In genomic region chr3:185797108-185797881, GRCh38 we compare ENCODE assay signal across 19 cellular contexts. TPM values are rescaled to one million over a fixed set of nuclear protein-coding genes. Genes with fewer than 3 reads are reported as not detected.
DNase-seq lines count a peak whose midpoint lies in the region; ATAC-seq and TF ChIP-seq lines count a peak whose summit lies in the region.
"Had no signal": no experiment of that assay in that cellular context is flagged by ENCODE, and none has a peak within 500 bp of the region (broad histone marks: within the 10 kb centered on the region; RNA-seq: fewer than 3 reads in every experiment).

No MANE protein-coding gene starts in this region.

- H3K9me2 ChIP-seq in PC-3 (replicated peaks; ENCODE audit: low read length): no peaks in the 10 kb centered on the region

- peaks cover 6% of the 10 kb centered on the region for H3K9me3 Mint-ChIP-seq in nephron
- no peaks in the 10 kb centered on the region for H3K9me3 Mint-ChIP-seq in effector memory CD8-positive, alpha-beta T cell
- H3K9me3 Mint-ChIP-seq: activated naive CD8-positive, alpha-beta T cell treated with anti-CD3 and anti-CD28 coated beads, Interleukin-2, amount 10 ng/mL, durations not matched to agents 7 days and 5 days; activated T-cell treated with anti-CD3 and anti-CD28 coated beads, Interleukin-2, amount 50 U/mL, for 72 hours; immature natural killer cell; stimulated activated effector memory CD8-positive, alpha-beta T cell treated with anti-CD3 and anti-CD28 coated beads, Interleukin-12 subunit alpha, Interleukin-12 subunit beta, amount 100 ng/mL, for 72 hours had no signal

- CTCF ChIA-PET in PC-3 (lab: Charles Lee): interaction anchor here (0.6 kb wide), 1 partner anchor 62 kb away, joined by 3 read pairs; no protein-coding TSS in a partner anchor

- no peak for DNase-seq in PC-3
- DNase-seq in colonic mucosa: no peak
- DNase-seq in nucleus accumbens (lab: John Stamatoyannopoulos, UW): no peak
- DNase-seq in SHP77 (lab: John Stamatoyannopoulos, UW): no peak
- no peak for DNase-seq in effector memory CD8-positive, alpha-beta T cell
- DNase-seq: activated CD4-positive, alpha-beta memory T cell treated with anti-CD3 and anti-CD28 coated beads for 36 hours; activated naive CD8-positive, alpha-beta T cell treated with anti-CD3 and anti-CD28 coated beads, Interleukin-2, amount 10 ng/mL, durations not matched to agents 7 days and 5 days; activated T-cell treated with anti-CD3 and anti-CD28 coated beads, Interleukin-2, amount 50 U/mL, for 72 hours; central memory CD4-positive, alpha-beta T cell; GDM1; immature natural killer cell; Karpas-422; NCI-H1436 had no signal

- H3K4me3 ChIP-seq in ACC112 (ENCODE audit: low read depth, low read length) (no peak overlapping the region; the same call in 1 of the 2 replicates), PC-3 (ENCODE audit: low read length) (peak overlapping the region; percentile 23), colonic mucosa (no peak overlapping the region)
- H3K4me3 ChIP-seq: SK-N-MC had no signal

- POLR2A ChIA-PET in PC-3 (lab: Charles Lee; ENCODE audit: unreplicated experiment): interaction anchor here (0.6 to 1.0 kb wide), 8 partner anchors 10 to 449 kb away, joined by 3 to 11 read pairs (median 6); no protein-coding TSS in a partner anchor

- peak overlapping the region; percentile 66 for H3K27ac ChIP-seq in ACC112 (ENCODE audit: low read depth, low read length)
- H3K27ac ChIP-seq in PC-3 (ENCODE audit: low read length): peak overlapping the region; percentile 95
- H3K27ac ChIP-seq in colonic mucosa: peak overlapping the region; percentile 73
- H3K27ac ChIP-seq: SK-N-MC had no signal

- H3K4me1 ChIP-seq in ACC112 (ENCODE audit: control insufficient read depth, insufficient read depth, low read length, unreplicated experiment) (peaks cover 39% of the 10 kb centered on the region), PC-3 (ENCODE audit: insufficient read depth, low read length) (peaks cover 47% of the 10 kb centered on the region), colonic mucosa (peaks cover 10% of the 10 kb centered on the region)

- no peaks in the 10 kb centered on the region for H3K27me3 ChIP-seq in ACC112 (ENCODE audit: insufficient read depth, low read length)
- H3K27me3 ChIP-seq in PC-3 (ENCODE audit: low read length): no peaks in the 10 kb centered on the region
- H3K27me3 ChIP-seq in colonic mucosa: no peaks in the 10 kb centered on the region

- H3K36me3 ChIP-seq in ACC112 (ENCODE audit: insufficient read depth, low read length): no peaks in the 10 kb centered on the region
- no peaks in the 10 kb centered on the region for H3K36me3 ChIP-seq in PC-3 (ENCODE audit: low read depth, low read length)
- no peaks in the 10 kb centered on the region for H3K36me3 ChIP-seq in colonic mucosa

- H3F3A ChIP-seq in PC-3 (ENCODE audit: low read length, unreplicated experiment): peaks cover 11% of the 10 kb centered on the region

- H3K9ac ChIP-seq in PC-3 (ENCODE audit: low read length) (peak overlapping the region; percentile 72), colonic mucosa (ENCODE audit: low read depth in 2 of 2, low read length in 2 of 2) (peak overlapping the region in 1 of 2 donors; percentile 51)

- TSS peak; percentile 99 for BruUV-seq in PC-3 (replicated peaks; lab: Mats Ljungman, UMichigan)

- peak overlapping the region; percentile 65 for H3K4me2 ChIP-seq in PC-3 (ENCODE audit: low read length)

- peaks cover 20% of the 10 kb centered on the region for H3K4me1 Mint-ChIP-seq in nephron
- H3K4me1 Mint-ChIP-seq in effector memory CD8-positive, alpha-beta T cell (ENCODE audit: low read depth in 2 of 2): no peaks in the 10 kb centered on the region
- H3K4me1 Mint-ChIP-seq: stimulated activated effector memory CD8-positive, alpha-beta T cell treated with anti-CD3 and anti-CD28 coated beads, Interleukin-12 subunit alpha, Interleukin-12 subunit beta, amount 100 ng/mL, for 72 hours had no signal

- H3K9me3 ChIP-seq in PC-3 (ENCODE audit: low read length) (no peaks in the 10 kb centered on the region), colonic mucosa (no peaks in the 10 kb centered on the region)

- H3K27ac Mint-ChIP-seq in nephron: peak overlapping the region; percentile 30 to 57 (median 49)
- no peak overlapping the region for H3K27ac Mint-ChIP-seq in effector memory CD8-positive, alpha-beta T cell
- H3K27ac Mint-ChIP-seq: activated CD4-positive, alpha-beta memory T cell treated with anti-CD3 and anti-CD28 coated beads for 36 hours; activated naive CD8-positive, alpha-beta T cell treated with anti-CD3 and anti-CD28 coated beads, Interleukin-2, amount 10 ng/mL, durations not matched to agents 7 days and 5 days; activated T-cell treated with anti-CD3 and anti-CD28 coated beads, Interleukin-2, amount 50 U/mL, for 72 hours; immature natural killer cell; memory B cell; stimulated activated effector memory CD8-positive, alpha-beta T cell treated with anti-CD3 and anti-CD28 coated beads, Interleukin-12 subunit alpha, Interleukin-12 subunit beta, amount 100 ng/mL, for 72 hours had no signal

- H2AFZ ChIP-seq in ACC112 (ENCODE audit: low read length, unreplicated experiment) (no peak overlapping the region), PC-3 (ENCODE audit: low read length) (no peak overlapping the region)

- H3K79me2 ChIP-seq in ACC112 (ENCODE audit: control insufficient read depth, insufficient read depth, low read length, unreplicated experiment): peaks cover 88% of the 10 kb centered on the region
- H3K79me2 ChIP-seq in PC-3 (ENCODE audit: low read length): peaks cover 86% of the 10 kb centered on the region

- no peak for TF ChIP-seq CTCF in PC-3 (conservative IDR thresholded peaks at IDR 0.05; ENCODE audit: low read depth, low read length)
- TF ChIP-seq CTCF in colonic mucosa (IDR thresholded peaks at IDR 0.05): no peak
- TF ChIP-seq CTCF in nephron (IDR thresholded peaks at IDR 0.05; ENCODE audit: unreplicated experiment in 3 of 3): no peak

- H3K4me3 Mint-ChIP-seq in nephron: no peak overlapping the region
- H3K4me3 Mint-ChIP-seq in effector memory CD8-positive, alpha-beta T cell: no peak overlapping the region
- H3K4me3 Mint-ChIP-seq: activated CD4-positive, alpha-beta memory T cell treated with anti-CD3 and anti-CD28 coated beads for 36 hours; activated naive CD8-positive, alpha-beta T cell treated with anti-CD3 and anti-CD28 coated beads, Interleukin-2, amount 10 ng/mL, durations not matched to agents 7 days and 5 days; activated T-cell treated with anti-CD3 and anti-CD28 coated beads, Interleukin-2, amount 50 U/mL, for 72 hours; immature natural killer cell; memory B cell; stimulated activated effector memory CD8-positive, alpha-beta T cell treated with anti-CD3 and anti-CD28 coated beads, Interleukin-12 subunit alpha, Interleukin-12 subunit beta, amount 100 ng/mL, for 72 hours had no signal

- H3K36me3 Mint-ChIP-seq in nephron (ENCODE audit: low read depth): peaks cover 40% of the 10 kb centered on the region
- H3K36me3 Mint-ChIP-seq in effector memory CD8-positive, alpha-beta T cell (ENCODE audit: insufficient read depth): no peaks in the 10 kb centered on the region
- H3K36me3 Mint-ChIP-seq: activated CD4-positive, alpha-beta memory T cell treated with anti-CD3 and anti-CD28 coated beads for 36 hours; activated naive CD8-positive, alpha-beta T cell treated with anti-CD3 and anti-CD28 coated beads, Interleukin-2, amount 10 ng/mL, durations not matched to agents 7 days and 5 days; immature natural killer cell; memory B cell; stimulated activated effector memory CD8-positive, alpha-beta T cell treated with anti-CD3 and anti-CD28 coated beads, Interleukin-12 subunit alpha, Interleukin-12 subunit beta, amount 100 ng/mL, for 72 hours had no signal

- intact Hi-C loops in PC-3 (cut with micrococcal nuclease) (no loop called here), colonic mucosa (cut with DNase I) (no loop called here)

- no peaks in the 10 kb centered on the region for H3K27me3 Mint-ChIP-seq in nephron (ENCODE audit: low read depth)
- peaks cover 30 to 65% of the 10 kb centered on the region in 2 donors for H3K27me3 Mint-ChIP-seq in effector memory CD8-positive, alpha-beta T cell
- H3K27me3 Mint-ChIP-seq: activated naive CD8-positive, alpha-beta T cell treated with anti-CD3 and anti-CD28 coated beads, Interleukin-2, amount 10 ng/mL, durations not matched to agents 7 days and 5 days had no signal

- H4K20me1 ChIP-seq in PC-3 (ENCODE audit: low read length): no peaks in the 10 kb centered on the region; the same call in 1 of the 2 replicates

- ATAC-seq in PC-3 (peak; percentile 17), HG02678 (IDR thresholded peaks at IDR 0.05; ENCODE audit: unreplicated experiment) (no peak)
- ATAC-seq in effector memory CD8-positive, alpha-beta T cell (replicated peaks): no peak

RNA-seq across cellular contexts. Expression of gene IGF2BP2, which starts 27.5 kb away (rescaled TPM):
- total RNA-seq in PC-3 (2014; rRNA removed) (81.2 and 105 TPM in 2 replicates), colonic mucosa (10 to 100 TPM; 48.7 to 61.2 TPM)

Comparison
In these comparisons a context has a peak if more than half of its experiments do, and no peak if none do; other contexts are left out.
1. H3K27ac Mint-ChIP-seq: peak in nephron (3 of 3); none in effector memory CD8-positive, alpha-beta T cell (0 of 2).
2. Peak in every context shown above with its lines, with median percentiles within 50 percentile points of each other: H3K27ac ChIP-seq.